Comparison of ENCODE assay signal across 8 cellular contexts in genomic region chr1:117493906-117494305, GRCh38.
"Had no signal": no experiment of that assay in that cellular context is flagged by ENCODE, and none has a peak within 500 bp of the region (broad histone marks: within the 10 kb centered on the region; RNA-seq: fewer than 3 reads in every experiment).

No MANE protein-coding gene starts in this region.

- H3K4me1 ChIP-seq: HAP-1 had no signal

- ATAC-seq: GM23338, HCT116, HepG2 had no signal

- FAIRE-seq: HepG2 had no signal

- H2AFZ ChIP-seq: GM23338 had no signal

- H3K27ac ChIP-seq: HL-60 had no signal

- H3K36me3 ChIP-seq: HAP-1 had no signal

- H3K4me3 ChIP-seq: GM23338, HAP-1 had no signal

- H3K4me2 ChIP-seq: GM23338 had no signal

- H3K9me3 ChIP-seq: HAP-1 had no signal

- DNase-seq: H7, HFFc6, KG1 had no signal
